ENCODE assay signal across 16 cellular contexts in the genomic region with DNA sequence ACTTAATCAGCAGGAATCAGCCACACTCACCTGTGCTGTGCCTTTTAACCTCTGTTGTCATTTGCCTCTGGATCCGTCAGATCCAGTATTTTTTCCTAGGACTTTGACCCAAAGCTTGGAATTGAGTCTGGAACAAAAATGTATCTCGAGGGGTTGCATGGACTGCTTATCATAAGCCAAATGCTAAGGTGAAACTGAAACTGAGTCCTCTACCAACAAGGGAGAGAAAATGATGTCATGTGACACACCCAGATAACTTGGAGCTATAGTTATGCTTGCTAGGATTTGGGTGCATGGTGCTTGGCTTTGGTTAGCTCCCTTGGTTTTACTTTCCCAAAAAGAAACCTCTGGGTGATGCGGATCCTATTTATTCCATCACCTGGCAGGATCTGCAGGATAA.
DNase-seq lines count a peak whose midpoint lies in the region; ATAC-seq and FAIRE-seq lines count a peak whose summit lies in the region.
"Had no signal": no experiment of that assay in that cellular context is flagged by ENCODE, and none has a peak within 500 bp of the region (broad histone marks: within the 10 kb centered on the region; RNA-seq: fewer than 3 reads in every experiment).

No MANE protein-coding gene starts in this region.

- DNase-seq in HPDE6-E6E7 (ENCODE audit: extremely low spot score) (peak; percentile 4), M059J (ENCODE audit: low read depth) (peak; percentile 50), dermis blood vessel endothelial cell (peak; percentile 17), lung microvascular endothelial cell (ENCODE audit: low read depth in 2 of 2) (peak; percentile 22 to 59), GM19239 (ENCODE audit: insufficient read length, low spot score) (no peak), DMS153 treated with DMSO at 0.1 percent for 48 hours (lab: John Stamatoyannopoulos, UW; ENCODE audit: unreplicated experiment) (no peak)
- DNase-seq: activated CD4-positive, alpha-beta T cell treated with anti-CD3 and anti-CD28 coated beads for 1 hour; AML-193; mesendoderm; NCI-H2081 treated with DMSO at 0.1 percent for 48 hours; NCI-H526; PC-3; stimulated activated CD4-positive, alpha-beta T cell treated with anti-CD3 and anti-CD28 coated beads, Interleukin-2, amount 100 ng/mL, for 48 hours; stimulated activated naive CD8-positive, alpha-beta T cell treated with anti-CD3 and anti-CD28 coated beads, Interleukin-15, amount 100 ng/mL, for 72 hours; trophoblast cell had no signal

- ATAC-seq in GM19397 (IDR thresholded peaks at IDR 0.05; ENCODE audit: unreplicated experiment) = no peak
- ATAC-seq: PC-3; stimulated activated naive CD8-positive, alpha-beta T cell treated with anti-CD3 and anti-CD28 coated beads, Interleukin-15, amount 100 ng/mL, for 72 hours had no signal

- no peak for FAIRE-seq in GM19239 (lab: Jason Lieb, UNC)

Comparison
In these comparisons a context has a peak if more than half of its experiments do, and no peak if none do; other contexts are left out.
1. DNase-seq: peak in HPDE6-E6E7 (single experiment), M059J (single experiment), dermis blood vessel endothelial cell (single experiment) and lung microvascular endothelial cell (2 of 2); none in GM19239 (single experiment) and DMS153 treated with DMSO at 0.1 percent for 48 hours (single experiment).